Comparison of ENCODE assay signal across 8 cellular contexts in genomic region chr9:136410500-136411287, GRCh38. TPM values are rescaled to one million over a fixed set of nuclear protein-coding genes. Genes with fewer than 3 reads are reported as not detected.
DNase-seq lines count a peak whose midpoint lies in the region; ATAC-seq and TF ChIP-seq lines count a peak whose summit lies in the region.

A gene with protein sequence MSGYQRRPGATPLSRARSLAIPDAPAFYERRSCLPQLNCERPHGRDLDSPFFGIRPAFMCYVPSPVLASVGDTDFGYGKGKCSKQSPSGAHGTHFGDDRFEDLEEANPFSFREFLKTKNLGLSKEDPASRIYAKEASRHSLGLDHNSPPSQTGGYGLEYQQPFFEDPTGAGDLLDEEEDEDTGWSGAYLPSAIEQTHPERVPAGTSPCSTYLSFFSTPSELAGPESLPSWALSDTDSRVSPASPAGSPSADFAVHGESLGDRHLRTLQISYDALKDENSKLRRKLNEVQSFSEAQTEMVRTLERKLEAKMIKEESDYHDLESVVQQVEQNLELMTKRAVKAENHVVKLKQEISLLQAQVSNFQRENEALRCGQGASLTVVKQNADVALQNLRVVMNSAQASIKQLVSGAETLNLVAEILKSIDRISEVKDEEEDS (minus strand): TSS chr9:136410614. CDS start chr9:136410397, 217 bp downstream.
A gene with protein sequence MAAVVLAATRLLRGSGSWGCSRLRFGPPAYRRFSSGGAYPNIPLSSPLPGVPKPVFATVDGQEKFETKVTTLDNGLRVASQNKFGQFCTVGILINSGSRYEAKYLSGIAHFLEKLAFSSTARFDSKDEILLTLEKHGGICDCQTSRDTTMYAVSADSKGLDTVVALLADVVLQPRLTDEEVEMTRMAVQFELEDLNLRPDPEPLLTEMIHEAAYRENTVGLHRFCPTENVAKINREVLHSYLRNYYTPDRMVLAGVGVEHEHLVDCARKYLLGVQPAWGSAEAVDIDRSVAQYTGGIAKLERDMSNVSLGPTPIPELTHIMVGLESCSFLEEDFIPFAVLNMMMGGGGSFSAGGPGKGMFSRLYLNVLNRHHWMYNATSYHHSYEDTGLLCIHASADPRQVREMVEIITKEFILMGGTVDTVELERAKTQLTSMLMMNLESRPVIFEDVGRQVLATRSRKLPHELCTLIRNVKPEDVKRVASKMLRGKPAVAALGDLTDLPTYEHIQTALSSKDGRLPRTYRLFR (plus strand): TSS chr9:136410658. CDS start chr9:136410669, 11 bp downstream.

- H3K4me1 ChIP-seq in lower lobe of right lung = peaks cover 28% of the 10 kb centered on the region

- H3K36me3 ChIP-seq in lower lobe of right lung = peaks cover 61% of the 10 kb centered on the region

- peaks cover 0 to 2% (median 0%) of the 10 kb centered on the region in 7 donors for H3K9me3 Mint-ChIP-seq in CD14-positive monocyte

- peaks cover 44 to 62% of the 10 kb centered on the region in 2 donors for H3K36me3 Mint-ChIP-seq in CD14-positive monocyte

- peaks cover 0 to 3% (median 0%) of the 10 kb centered on the region in 3 donors for H3K27me3 Mint-ChIP-seq in CD14-positive monocyte (ENCODE audit: low read depth in 3 of 3)

- no peaks in the 10 kb centered on the region for H3K9me3 ChIP-seq in lower lobe of right lung

- peak within 1 kb of the TSS; percentile 91 to 98 (median 95) for H3K27ac Mint-ChIP-seq in CD14-positive monocyte

- DNase-seq in CD14-positive monocyte (ENCODE audit: low spot score) = peak; percentile 93
- DNase-seq in HK-2 (ENCODE audit: unreplicated experiment) = peak; percentile 92
- DNase-seq in NK-92 treated with Interleukin-12 subunit alpha and Interleukin-12 subunit beta, amount 100 ng/mL, for 24 hours (lab: John Stamatoyannopoulos, UW) = peak; percentile 72
- DNase-seq in activated CD8-positive, alpha-beta memory T cell treated with anti-CD3 and anti-CD28 coated beads for 1 hour (ENCODE audit: extremely low read depth in 1 of 2, low read depth in 1 of 2) = peak; percentile 78 to 94
- DNase-seq in effector CD4-positive, alpha-beta T cell = peak; percentile 95
- DNase-seq in lower lobe of right lung = peak; percentile 95
- peak; percentile 97 to 98 for DNase-seq in stimulated activated CD4-positive, alpha-beta T cell treated with anti-CD3 and anti-CD28 coated beads, Interleukin-4, amount 100 ng/mL, for 48 hours (ENCODE audit: low read depth in 2 of 2)

- H3K27ac ChIP-seq in lower lobe of right lung = peak within 1 kb of the TSS; percentile 94

- peaks cover 26% of the 10 kb centered on the region for H3K4me1 Mint-ChIP-seq in CD14-positive monocyte

- TF ChIP-seq CTCF in CD14-positive monocyte (IDR thresholded peaks at IDR 0.05) = no peak
- TF ChIP-seq CTCF in lower lobe of right lung (IDR thresholded peaks at IDR 0.05) = no peak

- ATAC-seq in GM19438 (IDR thresholded peaks at IDR 0.05; ENCODE audit: low read depth, unreplicated experiment) (peak; percentile 89), lower lobe of right lung (peak; percentile 91 to 96)

- peak within 1 kb of the TSS; percentile 86 to 91 for H3K4me3 Mint-ChIP-seq in CD14-positive monocyte

- intact Hi-C loops in CD14-positive monocyte (cut with micrococcal nuclease) = loop anchor here in 1 of 2 donors (5.0 kb wide), 1 partner anchor 48 kb away; the partner anchor contains the start of gene DNLZ
- intact Hi-C loops in lower lobe of right lung (cut with DNase I) = no loop called here

- peak within 1 kb of the TSS; percentile 99 for H3K4me3 ChIP-seq in lower lobe of right lung

- no peaks in the 10 kb centered on the region for H3K27me3 ChIP-seq in lower lobe of right lung (ENCODE audit: low read depth)

RNA-seq across cellular contexts. Expression of the first gene that starts in this region (rescaled TPM):
- 1 to 10 TPM; 3.3 to 9.6 TPM for polyA plus RNA-seq in CD14-positive monocyte
- total RNA-seq in lower lobe of right lung = 34.3 TPM

RNA-seq across cellular contexts. Expression of the second gene that starts in this region (rescaled TPM):
- 10 to 100 TPM; 23.1 to 24.9 TPM for polyA plus RNA-seq in CD14-positive monocyte
- total RNA-seq in lower lobe of right lung = 43.2 TPM

Comparison
In these comparisons a context has a peak if more than half of its experiments do, and no peak if none do; other contexts are left out.
1. Peak in every context shown above with its lines: DNase-seq, ATAC-seq, H3K4me3 ChIP-seq and H3K27ac ChIP-seq.